ENCODE assay signal across 10 cellular contexts in the genomic region with DNA sequence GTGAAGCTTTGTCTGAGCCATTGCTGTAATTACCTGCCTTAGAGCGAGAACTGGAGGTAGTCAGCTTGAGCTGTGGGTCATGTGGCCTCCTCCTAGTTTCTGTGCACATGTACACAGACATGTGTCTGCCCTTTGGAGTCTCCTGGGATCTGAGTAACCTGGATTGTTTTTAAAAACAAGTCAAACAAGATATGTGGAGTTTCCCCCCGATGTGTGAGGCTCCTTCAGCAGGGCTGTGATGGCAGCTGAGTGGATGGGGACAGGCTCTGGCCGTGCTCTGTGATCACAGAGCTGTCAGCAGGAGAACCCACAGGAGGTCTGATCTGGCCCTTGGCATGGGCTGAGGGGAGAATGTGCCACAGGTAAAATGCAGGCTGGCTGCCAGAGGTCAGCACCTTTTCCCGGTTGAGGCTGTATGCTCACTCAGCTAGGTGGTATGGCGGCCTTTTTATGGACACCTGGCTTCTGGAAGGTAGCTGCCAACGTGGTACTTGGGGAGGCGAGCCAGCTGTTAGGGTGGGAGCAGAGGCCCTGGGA. TPM values are rescaled to one million over a fixed set of nuclear protein-coding genes. Genes with fewer than 3 reads are reported as not detected.
DNase-seq lines count a peak whose midpoint lies in the region; ATAC-seq lines count a peak whose summit lies in the region.
"Had no signal": no experiment of that assay in that cellular context is flagged by ENCODE, and none has a peak within 500 bp of the region (broad histone marks: within the 10 kb centered on the region; RNA-seq: fewer than 3 reads in every experiment).

No MANE protein-coding gene starts in this region.

- no peaks in the 10 kb centered on the region for H3K27me3 ChIP-seq in CD4-positive, CD25-positive, alpha-beta regulatory T cell (ENCODE audit: control insufficient read depth, insufficient read depth, low read length)
- no peaks in the 10 kb centered on the region for H3K27me3 ChIP-seq in naive thymus-derived CD4-positive, alpha-beta T cell (ENCODE audit: control insufficient read depth in 2 of 2, insufficient read depth in 2 of 2, low read length in 2 of 2)

- CTCF ChIA-PET in naive thymus-derived CD4-positive, alpha-beta T cell (lab: Charles Lee): no interaction called here

- H3K4me1 Mint-ChIP-seq in CD4-positive, CD25-positive, alpha-beta regulatory T cell: peaks cover 16 to 36% (median 28%) of the 10 kb centered on the region in 4 donors
- H3K4me1 Mint-ChIP-seq in activated naive CD8-positive, alpha-beta T cell treated with anti-CD3 and anti-CD28 coated beads for 36 hours: peaks cover 37% of the 10 kb centered on the region
- H3K4me1 Mint-ChIP-seq in naive thymus-derived CD4-positive, alpha-beta T cell: peaks cover 26 to 39% (median 37%) of the 10 kb centered on the region in 7 donors

- no peak for DNase-seq in CD4-positive, CD25-positive, alpha-beta regulatory T cell
- DNase-seq in HT-29 (ENCODE audit: low spot score): peak; percentile 42
- DNase-seq in activated naive CD8-positive, alpha-beta T cell treated with anti-CD3 and anti-CD28 coated beads for 36 hours: no peak
- DNase-seq in naive thymus-derived CD4-positive, alpha-beta T cell: no peak
- DNase-seq in NCI-H2081 treated with DMSO at 0.1 percent for 48 hours (lab: John Stamatoyannopoulos, UW): no peak
- DNase-seq in NCI-H748 (lab: John Stamatoyannopoulos, UW; ENCODE audit: unreplicated experiment): no peak
- DNase-seq in SIG-M5 treated with dmso at 0.1 percent for 504 hours (lab: John Stamatoyannopoulos, UW; ENCODE audit: unreplicated experiment): no peak
- DNase-seq: GOT3, T1000 had no signal

- no peak for ATAC-seq in CD4-positive, CD25-positive, alpha-beta regulatory T cell (ENCODE audit: low read depth in 2 of 2)
- ATAC-seq in naive thymus-derived CD4-positive, alpha-beta T cell: no peak
- ATAC-seq in GM21390 (IDR thresholded peaks at IDR 0.05; ENCODE audit: unreplicated experiment): no peak

- H3K27me3 Mint-ChIP-seq in CD4-positive, CD25-positive, alpha-beta regulatory T cell: no peaks in the 10 kb centered on the region
- no peaks in the 10 kb centered on the region for H3K27me3 Mint-ChIP-seq in activated naive CD8-positive, alpha-beta T cell treated with anti-CD3 and anti-CD28 coated beads for 36 hours
- H3K27me3 Mint-ChIP-seq in naive thymus-derived CD4-positive, alpha-beta T cell: no peaks in the 10 kb centered on the region

- peak overlapping the region in 2 of 3 donors; percentile 7 to 41 for H3K27ac Mint-ChIP-seq in CD4-positive, CD25-positive, alpha-beta regulatory T cell
- peak overlapping the region; percentile 31 for H3K27ac Mint-ChIP-seq in activated naive CD8-positive, alpha-beta T cell treated with anti-CD3 and anti-CD28 coated beads for 36 hours
- H3K27ac Mint-ChIP-seq in naive thymus-derived CD4-positive, alpha-beta T cell: peak overlapping the region in 7 of 9 donors; percentile 36 to 93 (median 48)

- H3K4me1 ChIP-seq in CD4-positive, CD25-positive, alpha-beta regulatory T cell (ENCODE audit: control insufficient read depth, insufficient read depth, low read length, poor library complexity, severe bottlenecking): peaks cover 18% of the 10 kb centered on the region
- peaks cover 14 to 19% of the 10 kb centered on the region in 2 donors for H3K4me1 ChIP-seq in naive thymus-derived CD4-positive, alpha-beta T cell (ENCODE audit: control insufficient read depth in 2 of 2, insufficient read depth in 2 of 2, low read length in 2 of 2)

- intact Hi-C loops in naive thymus-derived CD4-positive, alpha-beta T cell (cut with micrococcal nuclease): no loop called here

- H3K36me3 ChIP-seq in CD4-positive, CD25-positive, alpha-beta regulatory T cell (ENCODE audit: control insufficient read depth, insufficient read depth, low read length): peaks cover 63% of the 10 kb centered on the region
- peaks cover under 1 to 68% (median 24%) of the 10 kb centered on the region in 3 experiments for H3K36me3 ChIP-seq in naive thymus-derived CD4-positive, alpha-beta T cell (ENCODE audit: control insufficient read depth in 2 of 3, insufficient read depth in 3 of 3, low read length in 3 of 3)

- H3K4me3 Mint-ChIP-seq in CD4-positive, CD25-positive, alpha-beta regulatory T cell: no peak overlapping the region
- H3K4me3 Mint-ChIP-seq in activated naive CD8-positive, alpha-beta T cell treated with anti-CD3 and anti-CD28 coated beads for 36 hours: no peak overlapping the region
- H3K4me3 Mint-ChIP-seq in naive thymus-derived CD4-positive, alpha-beta T cell: peak overlapping the region in 1 of 10 donors; percentile 5

- POLR2A ChIA-PET in naive thymus-derived CD4-positive, alpha-beta T cell (lab: Charles Lee): no interaction called here

- H3K4me3 ChIP-seq in CD4-positive, CD25-positive, alpha-beta regulatory T cell (ENCODE audit: low read depth, low read length): no peak overlapping the region
- H3K4me3 ChIP-seq in naive thymus-derived CD4-positive, alpha-beta T cell (ENCODE audit: low read length): no peak overlapping the region

- H3K9me3 Mint-ChIP-seq in CD4-positive, CD25-positive, alpha-beta regulatory T cell: peaks cover 0 to 3% (median 0%) of the 10 kb centered on the region in 7 donors
- H3K9me3 Mint-ChIP-seq in activated naive CD8-positive, alpha-beta T cell treated with anti-CD3 and anti-CD28 coated beads for 36 hours: peaks cover under 1% of the 10 kb centered on the region
- peaks cover 0 to 9% (median 0%) of the 10 kb centered on the region in 11 donors for H3K9me3 Mint-ChIP-seq in naive thymus-derived CD4-positive, alpha-beta T cell

- peaks cover 52% of the 10 kb centered on the region for H3K36me3 Mint-ChIP-seq in CD4-positive, CD25-positive, alpha-beta regulatory T cell
- H3K36me3 Mint-ChIP-seq in activated naive CD8-positive, alpha-beta T cell treated with anti-CD3 and anti-CD28 coated beads for 36 hours: peaks cover 44% of the 10 kb centered on the region
- peaks cover 8 to 56% (median 21%) of the 10 kb centered on the region in 5 donors for H3K36me3 Mint-ChIP-seq in naive thymus-derived CD4-positive, alpha-beta T cell

- H3K27ac ChIP-seq in CD4-positive, CD25-positive, alpha-beta regulatory T cell (ENCODE audit: insufficient read depth, low read length, poor library complexity, severe bottlenecking): no peak overlapping the region
- peak overlapping the region; percentile 19 for H3K27ac ChIP-seq in naive thymus-derived CD4-positive, alpha-beta T cell (ENCODE audit: low read depth, low read length)

- H3K9me3 ChIP-seq in CD4-positive, CD25-positive, alpha-beta regulatory T cell (ENCODE audit: control insufficient read depth in 2 of 2, low read length in 2 of 2): no peaks in the 10 kb centered on the region
- no peaks in the 10 kb centered on the region for H3K9me3 ChIP-seq in naive thymus-derived CD4-positive, alpha-beta T cell (ENCODE audit: control insufficient read depth in 2 of 3, low read length in 3 of 3)

RNA-seq across cellular contexts. Expression of a gene that starts 38.4 kb away (rescaled TPM):
- total RNA-seq in CD4-positive, CD25-positive, alpha-beta regulatory T cell: 25.8 TPM
- polyA plus RNA-seq in CD4-positive, CD25-positive, alpha-beta regulatory T cell: 10 to 100 TPM in 2 of 4 donors, 1 to 10 TPM in 2; 7.6 to 15.0 (median 9.7) TPM
- 26.2 and 29.2 TPM in 2 replicates for total RNA-seq in HT-29 (2014; rRNA removed; shearing (Covaris generic))
- total RNA-seq in activated naive CD8-positive, alpha-beta T cell treated with anti-CD3 and anti-CD28 coated beads for 36 hours: 100 to 1,000 TPM in 1 of 2 experiments, 10 to 100 TPM in 1; 99.1 to 102 TPM
- total RNA-seq in naive thymus-derived CD4-positive, alpha-beta T cell: 10 to 100 TPM; 23.1 to 59.8 (median 43.9) TPM
- 10 to 100 TPM; 12.6 to 33.7 TPM for polyA plus RNA-seq in naive thymus-derived CD4-positive, alpha-beta T cell

RNA-seq across cellular contexts. Expression of a gene that starts 38.5 kb away (rescaled TPM):
- 2.8 TPM for total RNA-seq in CD4-positive, CD25-positive, alpha-beta regulatory T cell
- 1 to 10 TPM in 2 of 4 donors, under 1 TPM in 2; 0.64 to 1.3 (median 1.0) TPM for polyA plus RNA-seq in CD4-positive, CD25-positive, alpha-beta regulatory T cell
- 2.3 and 3.7 TPM in 2 replicates for total RNA-seq in HT-29 (2014; rRNA removed; shearing (Covaris generic))
- 1 to 10 TPM; 2.6 to 3.2 TPM for total RNA-seq in activated naive CD8-positive, alpha-beta T cell treated with anti-CD3 and anti-CD28 coated beads for 36 hours
- 1 to 10 TPM; 1.7 to 4.0 (median 2.8) TPM for total RNA-seq in naive thymus-derived CD4-positive, alpha-beta T cell
- 1 to 10 TPM; 1.7 to 2.1 TPM for polyA plus RNA-seq in naive thymus-derived CD4-positive, alpha-beta T cell
